In the genomic region with DNA sequence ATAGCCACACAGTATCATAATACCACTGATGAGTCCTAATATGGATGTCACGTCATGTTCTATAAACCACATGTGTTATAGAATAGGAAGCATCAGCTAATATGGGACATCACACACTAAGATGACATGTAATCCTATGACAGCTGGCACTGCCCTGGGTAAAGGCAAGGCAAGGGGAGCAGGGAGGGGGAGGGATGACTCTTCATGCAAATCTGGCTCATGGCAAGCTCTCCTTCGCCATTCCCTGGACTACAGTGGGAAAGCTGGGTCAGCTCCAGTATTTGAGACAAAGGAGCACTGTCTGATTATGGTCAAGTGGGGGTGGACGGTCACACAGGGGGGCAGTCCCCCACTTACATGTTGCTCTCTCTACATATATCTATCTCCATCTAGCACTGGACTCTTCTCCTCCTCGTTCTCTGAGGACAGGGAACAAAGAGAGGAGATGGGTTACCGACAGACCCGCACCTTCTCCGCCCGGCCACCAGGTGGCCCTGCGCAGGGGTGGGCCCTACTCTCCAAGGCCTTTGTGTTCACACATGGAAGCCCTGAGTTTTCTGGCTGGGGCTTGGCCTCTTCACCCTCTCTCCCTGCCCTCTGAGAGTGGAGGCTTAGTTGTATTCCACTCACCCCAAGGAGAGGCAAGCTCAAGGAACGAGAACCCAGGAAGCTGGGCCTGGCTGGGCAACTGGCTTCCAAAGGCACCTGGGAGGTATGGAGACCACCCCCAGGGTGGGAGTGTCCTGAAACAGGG, we compare ENCODE assay signal across 8 cellular contexts. TPM values are rescaled to one million over a fixed set of nuclear protein-coding genes. Genes with fewer than 3 reads are reported as not detected.
DNase-seq lines count a peak whose midpoint lies in the region; ATAC-seq, FAIRE-seq and TF ChIP-seq lines count a peak whose summit lies in the region.
"Had no signal": no experiment of that assay in that cellular context is flagged by ENCODE, and none has a peak within 500 bp of the region (broad histone marks: within the 10 kb centered on the region; RNA-seq: fewer than 3 reads in every experiment).

No MANE protein-coding gene starts in this region.

- H3K4me3 ChIP-seq in SJSA1 (no peak overlapping the region), small intestine (ENCODE audit: low read depth in 1 of 2, low read length in 2 of 2) (no peak overlapping the region)

- no peaks in the 10 kb centered on the region for H3K9me3 Mint-ChIP-seq in activated naive CD4-positive, alpha-beta T cell treated with anti-CD3 and anti-CD28 coated beads, Interleukin-2, amount 50 U/mL, for 72 hours

- H3K27me3 ChIP-seq in SJSA1 (replicated peaks): peaks cover 59% of the 10 kb centered on the region
- no peaks in the 10 kb centered on the region for H3K27me3 ChIP-seq in small intestine (ENCODE audit: control insufficient read depth in 2 of 2, insufficient read depth in 2 of 2, low read length in 2 of 2)

- DNase-seq in KBM-7 (peak; percentile 76), SJSA1 (ENCODE audit: low read depth in 1 of 2, low spot score in 2 of 2) (peak; percentile 34 to 67), left cardiac atrium (peak; percentile 25), small intestine (peak; percentile 44)
- peak; percentile 61 to 72 for DNase-seq in activated naive CD4-positive, alpha-beta T cell treated with anti-CD3 and anti-CD28 coated beads, Interleukin-2, amount 50 U/mL, for 72 hours (ENCODE audit: low spot score in 2 of 2)

- H3K36me3 Mint-ChIP-seq in activated naive CD4-positive, alpha-beta T cell treated with anti-CD3 and anti-CD28 coated beads, Interleukin-2, amount 50 U/mL, for 72 hours: peaks cover 0 to 4% of the 10 kb centered on the region in 2 donors

- H3K4me1 ChIP-seq in SJSA1 (replicated peaks) (no peaks in the 10 kb centered on the region), small intestine (ENCODE audit: control insufficient read depth in 2 of 2, insufficient read depth in 1 of 2, low read depth in 1 of 2, low read length in 1 of 2) (no peaks in the 10 kb centered on the region)

- peak overlapping the region in 1 of 2 donors; percentile 20 for H3K27ac Mint-ChIP-seq in activated naive CD4-positive, alpha-beta T cell treated with anti-CD3 and anti-CD28 coated beads, Interleukin-2, amount 50 U/mL, for 72 hours

- no peak for FAIRE-seq in small intestine (lab: Jason Lieb, UNC)

- H3K36me3 ChIP-seq in SJSA1: no peaks in the 10 kb centered on the region
- no peaks in the 10 kb centered on the region for H3K36me3 ChIP-seq in small intestine (ENCODE audit: control insufficient read depth in 2 of 2, insufficient read depth in 2 of 2, low read length in 2 of 2)

- H3K9me3 ChIP-seq in SJSA1 (replicated peaks) (no peaks in the 10 kb centered on the region; the same call in 1 of the 2 replicates), small intestine (ENCODE audit: control insufficient read depth, low read depth) (no peaks in the 10 kb centered on the region)

- H3K27ac ChIP-seq in SJSA1 (no peak overlapping the region), small intestine (ENCODE audit: low read depth in 1 of 2, low read length in 1 of 2) (no peak overlapping the region)

- intact Hi-C loops in left cardiac atrium (cut with DNase I): no loop called here

- WGBS in small intestine, 3 donors: 38 to 45% (median 40%) methylated on average over 10 of the region's 10 CpGs

- ATAC-seq in activated naive CD4-positive, alpha-beta T cell treated with anti-CD3 and anti-CD28 coated beads, Interleukin-2, amount 50 U/mL, for 72 hours: peak; percentile 70 to 79
- ATAC-seq in left cardiac atrium (peak; percentile 58 to 64), HG02973 (IDR thresholded peaks at IDR 0.05; ENCODE audit: unreplicated experiment) (no peak)

- peak; percentile 97 for TF ChIP-seq CTCF in GM12872 (IDR thresholded peaks at IDR 0.05; ENCODE audit: insufficient read depth, low read depth, low read length)

- in situ Hi-C loops in KBM-7 (cut with MboI; ENCODE audit: low pct_unique_long_range_greater_than_20kb, low sequenced_read_pairs): no loop called here

RNA-seq across cellular contexts. Expression of a gene that starts 23.4 kb away (rescaled TPM):
- total RNA-seq in SJSA1 (2014; rRNA removed; shearing (Covaris generic)): not detected in 2 replicates
- total RNA-seq in activated naive CD4-positive, alpha-beta T cell treated with anti-CD3 and anti-CD28 coated beads, Interleukin-2, amount 50 U/mL, for 72 hours: not detected
- total RNA-seq in left cardiac atrium: under 1 TPM; 0.24 to 0.32 TPM
- under 1 TPM in 1 of 3 donors, not detected in 2; 0.12 TPM for polyA plus RNA-seq in small intestine
- total RNA-seq: dermis microvascular lymphatic vessel endothelial cell had no signal

RNA-seq across cellular contexts. Expression of a gene that starts 24.4 kb away (rescaled TPM):
- 0.05 TPM in 1 of 2 replicates, not detected in the other for total RNA-seq in SJSA1 (2014; rRNA removed; shearing (Covaris generic))
- 100 to 1,000 TPM in 1 of 2 donors, 10 to 100 TPM in 1; 19.2 to 123 TPM for total RNA-seq in activated naive CD4-positive, alpha-beta T cell treated with anti-CD3 and anti-CD28 coated beads, Interleukin-2, amount 50 U/mL, for 72 hours
- total RNA-seq in left cardiac atrium: 1 to 10 TPM; 8.8 to 9.0 TPM
- polyA plus RNA-seq in small intestine: 1 to 10 TPM in 2 of 3 donors, under 1 TPM in 1; 0.89 to 3.1 (median 2.2) TPM
- total RNA-seq: dermis microvascular lymphatic vessel endothelial cell had no signal

RNA-seq across cellular contexts. Expression of a gene that starts 47.8 kb away (rescaled TPM):
- total RNA-seq in SJSA1 (2014; rRNA removed; shearing (Covaris generic)): 73.9 and 81.0 TPM in 2 replicates
- total RNA-seq in activated naive CD4-positive, alpha-beta T cell treated with anti-CD3 and anti-CD28 coated beads, Interleukin-2, amount 50 U/mL, for 72 hours: 100 to 1,000 TPM; 105 to 141 TPM
- total RNA-seq in left cardiac atrium: 10 to 100 TPM; 49.4 to 60.6 TPM
- 10 to 100 TPM; 70.3 to 79.8 (median 79.6) TPM for polyA plus RNA-seq in small intestine

Comparison
In these comparisons a context has a peak if more than half of its experiments do, and no peak if none do; other contexts are left out.
1. DNase-seq: peak in every context shown above with its lines; median percentile 76 in KBM-7; 66 in activated naive CD4-positive, alpha-beta T cell treated with anti-CD3 and anti-CD28 coated beads, Interleukin-2, amount 50 U/mL, for 72 hours; 50 in SJSA1; 44 in small intestine; 25 in left cardiac atrium.